24 cellular contexts compared by ENCODE assay signal in the genomic region with DNA sequence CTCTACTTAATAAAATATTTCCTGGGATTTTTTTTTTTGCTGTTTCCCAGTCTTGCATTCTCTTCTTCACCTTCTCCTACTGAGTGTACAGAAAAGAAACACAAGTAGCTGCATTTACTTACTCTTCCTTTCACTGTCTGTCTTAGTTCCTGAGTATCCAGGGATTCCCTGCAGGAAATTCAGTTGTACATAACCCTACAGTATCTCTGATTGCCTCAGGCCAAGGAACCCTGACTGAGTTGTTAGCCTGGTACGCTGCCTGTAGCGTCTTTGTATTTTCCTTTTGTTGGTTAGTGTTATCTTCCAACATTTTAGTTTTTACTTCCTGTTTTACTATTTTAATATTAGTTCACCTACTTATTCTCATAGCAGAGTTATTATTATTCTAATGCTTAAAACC.
A peak's percentile ranks its signal among the peaks of the same experiment; 100 is the strongest.
DNase-seq lines count a peak whose midpoint lies in the region; ATAC-seq, FAIRE-seq and TF ChIP-seq lines count a peak whose summit lies in the region.
"Had no signal": no experiment of that assay in that cellular context is flagged by ENCODE, and none has a peak within 500 bp of the region (broad histone marks: within the 10 kb centered on the region; RNA-seq: fewer than 3 reads in every experiment).

No MANE protein-coding gene starts in this region.

- H3K79me2 ChIP-seq in Loucy (ENCODE audit: insufficient read depth, low read length) (no peaks in the 10 kb centered on the region), PC-3 (ENCODE audit: low read length) (no peaks in the 10 kb centered on the region), mesendoderm (ENCODE audit: control insufficient read depth, insufficient read depth, low read length) (no peaks in the 10 kb centered on the region)

- H2BK120ac ChIP-seq in mesendoderm (ENCODE audit: low read depth, low read length), result no peak overlapping the region

- H3K79me1 ChIP-seq in mesendoderm (ENCODE audit: low read length), result no peaks in the 10 kb centered on the region

- no peak overlapping the region for H3K4me3 ChIP-seq in Loucy (ENCODE audit: low read length, poor library complexity, severe bottlenecking)
- H3K4me3 ChIP-seq in PC-3 (ENCODE audit: low read length), result no peak overlapping the region
- no peak overlapping the region for H3K4me3 ChIP-seq in bronchial epithelial cell (ENCODE audit: low read depth, low read length)
- no peak overlapping the region for H3K4me3 ChIP-seq in mesendoderm (ENCODE audit: low read length)
- H3K4me3 ChIP-seq in MG63, result no peak overlapping the region
- H3K4me3 ChIP-seq: BLaER1, GM23248 had no signal

- no peak for FAIRE-seq in bronchial epithelial cell (lab: Jason Lieb, UNC)
- FAIRE-seq: A204.1, G401.6, GM12892, GM19239, H1 had no signal

- no peaks in the 10 kb centered on the region for H3K4me1 ChIP-seq in Loucy (ENCODE audit: insufficient read depth, low read length, poor library complexity, severe bottlenecking)
- H3K4me1 ChIP-seq in PC-3 (ENCODE audit: insufficient read depth, low read length), result no peaks in the 10 kb centered on the region
- H3K4me1 ChIP-seq in mesendoderm (ENCODE audit: control insufficient read depth, low read depth, low read length), result no peaks in the 10 kb centered on the region
- H3K4me1 ChIP-seq: Caco-2 had no signal

- H3K9me2 ChIP-seq in Loucy (replicated peaks; ENCODE audit: low read depth, low read length) (no peaks in the 10 kb centered on the region), PC-3 (replicated peaks; ENCODE audit: low read length) (no peaks in the 10 kb centered on the region)

- POLR2A ChIA-PET in PC-3 (lab: Charles Lee; ENCODE audit: unreplicated experiment), result no interaction called here

- WGBS in mesendoderm (ENCODE audit: extremely low coverage, insufficient coverage, low lambda C conversion rate), result no CpG with 5 or more reads among the region's 2 CpGs

- no peaks in the 10 kb centered on the region for H3K27me3 ChIP-seq in Loucy (ENCODE audit: insufficient read depth, low read length, poor library complexity, severe bottlenecking)
- no peaks in the 10 kb centered on the region for H3K27me3 ChIP-seq in PC-3 (ENCODE audit: low read length)
- no peaks in the 10 kb centered on the region for H3K27me3 ChIP-seq in bronchial epithelial cell (ENCODE audit: control insufficient read depth, insufficient read depth, low read length)
- no peaks in the 10 kb centered on the region for H3K27me3 ChIP-seq in mesendoderm (ENCODE audit: insufficient read depth, low read length, poor library complexity)
- H3K27me3 ChIP-seq in MG63, result no peaks in the 10 kb centered on the region
- H3K27me3 ChIP-seq: BLaER1 had no signal

- TF ChIP-seq CTCF in Loucy (conservative IDR thresholded peaks at IDR 0.05; ENCODE audit: low read length) (no peak), PC-3 (conservative IDR thresholded peaks at IDR 0.05; ENCODE audit: low read depth, low read length) (no peak), bronchial epithelial cell (IDR thresholded peaks at IDR 0.05; ENCODE audit: insufficient read depth, low read length, severe bottlenecking) (no peak)

- H2AK5ac ChIP-seq in mesendoderm (ENCODE audit: low read length), result no peak overlapping the region

- intact Hi-C loops in PC-3 (cut with micrococcal nuclease), result no loop called here

- H3K4ac ChIP-seq in mesendoderm (ENCODE audit: low read depth, low read length), result no peak overlapping the region

- H4K20me1 ChIP-seq in Loucy (ENCODE audit: insufficient read depth, low read length, poor library complexity, severe bottlenecking), result no peaks in the 10 kb centered on the region
- H4K20me1 ChIP-seq in PC-3 (ENCODE audit: low read length), result no peaks in the 10 kb centered on the region
- H4K20me1 ChIP-seq: BLaER1 had no signal

- no peak overlapping the region for H3K56ac ChIP-seq in mesendoderm (ENCODE audit: low read length)

- H3K9me3 ChIP-seq in Loucy (ENCODE audit: insufficient read depth, low read depth, low read length), result no peaks in the 10 kb centered on the region
- no peaks in the 10 kb centered on the region for H3K9me3 ChIP-seq in PC-3 (ENCODE audit: low read length)
- H3K9me3 ChIP-seq in MG63, result no peaks in the 10 kb centered on the region
- H3K9me3 ChIP-seq: BLaER1, Caco-2 had no signal

- no peak overlapping the region for H2BK5ac ChIP-seq in mesendoderm (ENCODE audit: low read length)

- H4K8ac ChIP-seq in mesendoderm (ENCODE audit: low read depth, low read length), result no peak overlapping the region

- H2AFZ ChIP-seq in Loucy (ENCODE audit: low read length) (peak overlapping the region; percentile 76; the same call in 1 of the 2 replicates), PC-3 (ENCODE audit: low read length) (no peak overlapping the region)
- H2AFZ ChIP-seq: GM23248 had no signal

- peak; percentile 29; the same call in 1 of the 2 replicates for ATAC-seq in PC-3
- no peak for ATAC-seq in HG03520 (IDR thresholded peaks at IDR 0.05; ENCODE audit: unreplicated experiment)
- ATAC-seq: CD8-positive, alpha-beta T cell had no signal

- no peak overlapping the region for H3K23ac ChIP-seq in mesendoderm (ENCODE audit: low read length)

- CTCF ChIA-PET in PC-3 (lab: Charles Lee), result no interaction called here

- DNase-seq in PC-3, result no peak
- DNase-seq in bronchial epithelial cell (ENCODE audit: low read depth), result peak; percentile 1
- peak; percentile 34 for DNase-seq in mesendoderm
- no peak for DNase-seq in OCI-M1 (lab: John Stamatoyannopoulos, UW)
- DNase-seq in MG63, result no peak
- DNase-seq in HK-2 (ENCODE audit: unreplicated experiment), result no peak
- DNase-seq: Caco-2; CD4-positive, CD25-positive, alpha-beta regulatory T cell; CD8-positive, alpha-beta T cell; DMS153; DND-41; GM23248; H7; HCEC 1CT had no signal

- H4K5ac ChIP-seq in mesendoderm (ENCODE audit: low read length), result no peak overlapping the region

- no peak overlapping the region for H3K18ac ChIP-seq in mesendoderm (ENCODE audit: low read length)

- no TSS peak for BruUV-seq in PC-3 (replicated peaks; lab: Mats Ljungman, UMichigan)

- H3K4me2 ChIP-seq in Loucy (ENCODE audit: low read depth, low read length, poor library complexity, severe bottlenecking), result no peak overlapping the region
- no peak overlapping the region for H3K4me2 ChIP-seq in PC-3 (ENCODE audit: low read length)
- H3K4me2 ChIP-seq in mesendoderm (ENCODE audit: low read length), result no peak overlapping the region
- H3K4me2 ChIP-seq: BLaER1 had no signal

- H3K36me3 ChIP-seq in Loucy (ENCODE audit: insufficient read depth, low read length), result no peaks in the 10 kb centered on the region
- H3K36me3 ChIP-seq in PC-3 (ENCODE audit: low read depth, low read length), result no peaks in the 10 kb centered on the region
- H3K36me3 ChIP-seq in bronchial epithelial cell (ENCODE audit: control insufficient read depth, insufficient read depth, low read length), result no peaks in the 10 kb centered on the region
- no peaks in the 10 kb centered on the region for H3K36me3 ChIP-seq in mesendoderm (ENCODE audit: control insufficient read depth, insufficient read depth, low read length)
- H3K36me3 ChIP-seq in MG63, result no peaks in the 10 kb centered on the region
- H3K36me3 ChIP-seq: BLaER1 had no signal

- H3K27ac ChIP-seq in PC-3 (ENCODE audit: low read length) (no peak overlapping the region), mesendoderm (ENCODE audit: low read depth, low read length) (no peak overlapping the region)
- H3K27ac ChIP-seq: 22Rv1, BLaER1, C4-2B, GM23248 had no signal

- no peak overlapping the region for H3K9ac ChIP-seq in Loucy (ENCODE audit: low read depth, low read length, poor library complexity, severe bottlenecking)
- no peak overlapping the region for H3K9ac ChIP-seq in PC-3 (ENCODE audit: low read length)
- H3K9ac ChIP-seq in mesendoderm (ENCODE audit: low read length), result no peak overlapping the region
- H3K9ac ChIP-seq: BLaER1, GM23248 had no signal

- no peaks in the 10 kb centered on the region for H3F3A ChIP-seq in Loucy (ENCODE audit: low read depth)
- no peaks in the 10 kb centered on the region for H3F3A ChIP-seq in PC-3 (ENCODE audit: low read length, unreplicated experiment)

- H2BK15ac ChIP-seq in mesendoderm (replicated peaks; ENCODE audit: low read depth), result no peak overlapping the region

Comparison
In these comparisons a context has a peak if more than half of its experiments do, and no peak if none do; other contexts are left out.
1. DNase-seq: peak in bronchial epithelial cell (single experiment) and mesendoderm (single experiment); none in PC-3 (single experiment), OCI-M1 (single experiment), MG63 (single experiment) and HK-2 (single experiment).